In genomic region chr9:96057155-96057554, GRCh38 we compare ENCODE assay signal across 20 cellular contexts.
DNase-seq lines count a peak whose midpoint lies in the region; ATAC-seq and TF ChIP-seq lines count a peak whose summit lies in the region.
"Had no signal": no experiment of that assay in that cellular context is flagged by ENCODE, and none has a peak within 500 bp of the region (broad histone marks: within the 10 kb centered on the region; RNA-seq: fewer than 3 reads in every experiment).

No MANE protein-coding gene starts in this region.

- H3K27ac ChIP-seq in HCT116 (ENCODE audit: low read depth, low read length) = no peak overlapping the region
- H3K27ac ChIP-seq: cardiac muscle cell, epithelial cell of prostate, gastrocnemius medialis had no signal

- no peaks in the 10 kb centered on the region for H3K27me3 ChIP-seq in HCT116 (ENCODE audit: insufficient read depth, low read length)
- H3K27me3 ChIP-seq: cardiac muscle cell, gastrocnemius medialis had no signal

- H2AFZ ChIP-seq in HCT116 (ENCODE audit: low read depth, low read length, poor library complexity, severe bottlenecking) = no peak overlapping the region

- H3K9me3 Mint-ChIP-seq in activated CD8-positive, alpha-beta memory T cell treated with anti-CD3 and anti-CD28 coated beads, Interleukin-2, amount 10 ng/mL, durations not matched to agents 7 days and 5 days (ENCODE audit: low read depth) = peaks cover 10% of the 10 kb centered on the region
- no peaks in the 10 kb centered on the region for H3K9me3 Mint-ChIP-seq in effector memory CD8-positive, alpha-beta T cell

- no peaks in the 10 kb centered on the region for H3K9me2 ChIP-seq in HCT116 (ENCODE audit: insufficient read depth)

- no peak for TF ChIP-seq CTCF in HCT116 (IDR thresholded peaks at IDR 0.05 in 2 of 3, conservative IDR thresholded peaks at IDR 0.05 in 1 of 3; ENCODE audit: borderline replicate concordance in 1 of 3, insufficient read depth in 1 of 3, low read depth in 2 of 3, low read length in 2 of 3)

- RAD21 ChIA-PET in HCT116 (lab: Charles Lee; ENCODE audit: low non-redundant PET in 1 of 2, low total read pairs in 2 of 2, uncharacterized antibody in 2 of 2, unreplicated experiment in 2 of 2) = interaction anchor here in 1 of 2 experiments (0.6 kb wide), 1 partner anchor 58 kb away, joined by 5 read pairs; no protein-coding TSS in a partner anchor

- H3K9me3 ChIP-seq in HCT116 (ENCODE audit: control insufficient read depth in 1 of 2, insufficient read depth in 1 of 2, low read depth in 1 of 2, low read length in 2 of 2) = no peaks in the 10 kb centered on the region
- H3K9me3 ChIP-seq: gastrocnemius medialis had no signal

- no peak for TF ChIP-seq POLR2A in HCT116 (IDR thresholded peaks at IDR 0.05; ENCODE audit: borderline replicate concordance, extremely low read depth, insufficient read depth, insufficient read length)

- no peaks in the 10 kb centered on the region for H3K79me2 ChIP-seq in HCT116 (ENCODE audit: insufficient read depth, low read length)

- CTCF ChIA-PET in activated CD8-positive, alpha-beta memory T cell treated with anti-CD3 and anti-CD28 coated beads, Interleukin-2, amount 10 ng/mL, durations not matched to agents 7 days and 5 days (lab: Charles Lee) = interaction anchor here (0.9 to 1.0 kb wide), 2 partner anchors 9 to 18 kb away, joined by 3 to 4 read pairs; no protein-coding TSS in a partner anchor
- CTCF ChIA-PET in HCT116 (lab: Charles Lee) = no interaction called here

- intact Hi-C loops in HCT116 (cut with micrococcal nuclease) = no loop called here

- H3K27ac Mint-ChIP-seq in activated CD8-positive, alpha-beta memory T cell treated with anti-CD3 and anti-CD28 coated beads, Interleukin-2, amount 10 ng/mL, durations not matched to agents 7 days and 5 days = no peak overlapping the region
- H3K27ac Mint-ChIP-seq in effector memory CD8-positive, alpha-beta T cell = peak overlapping the region; percentile 81 to 89
- H3K27ac Mint-ChIP-seq: activated CD4-positive, alpha-beta T cell treated with anti-CD3 and anti-CD28 coated beads, Interleukin-2, amount 10 ng/mL, durations not matched to agents 7 days and 5 days had no signal

- no peak overlapping the region for H3K9ac ChIP-seq in HCT116 (ENCODE audit: low read length)

- no peak for ATAC-seq in activated CD8-positive, alpha-beta memory T cell treated with anti-CD3 and anti-CD28 coated beads, Interleukin-2, amount 10 ng/mL, durations not matched to agents 7 days and 5 days
- ATAC-seq in HCT116 (peak; percentile 42; the same call in 1 of the 2 replicates), GM18498 (IDR thresholded peaks at IDR 0.05; ENCODE audit: unreplicated experiment) (no peak)
- ATAC-seq in effector memory CD8-positive, alpha-beta T cell (replicated peaks) = peak; percentile 65
- ATAC-seq: gastrocnemius medialis; naive thymus-derived CD8-positive, alpha-beta T cell had no signal

- POLR2A ChIA-PET in HCT116 (lab: Charles Lee) = no interaction called here

- H3K4me1 ChIP-seq in HCT116 (ENCODE audit: control insufficient read depth in 1 of 2, insufficient read depth in 2 of 2, low read length in 2 of 2) = peaks cover 0 to 10% of the 10 kb centered on the region in 2 experiments; a peak in 1 of 4 replicates
- H3K4me1 ChIP-seq: gastrocnemius medialis had no signal

- peaks cover 3% of the 10 kb centered on the region for H3K36me3 Mint-ChIP-seq in activated CD8-positive, alpha-beta memory T cell treated with anti-CD3 and anti-CD28 coated beads, Interleukin-2, amount 10 ng/mL, durations not matched to agents 7 days and 5 days
- H3K36me3 Mint-ChIP-seq in effector memory CD8-positive, alpha-beta T cell (ENCODE audit: insufficient read depth) = no peaks in the 10 kb centered on the region
- H3K36me3 Mint-ChIP-seq: CD14-positive monocyte, IgD-negative memory B cell had no signal

- H3K36me3 ChIP-seq in HCT116 (ENCODE audit: control insufficient read depth in 1 of 2, insufficient read depth in 2 of 2, low read length in 2 of 2) = no peaks in the 10 kb centered on the region
- H3K36me3 ChIP-seq: cardiac muscle cell, gastrocnemius medialis had no signal

- H3K4me3 ChIP-seq in HCT116 (replicated peaks in 1 of 2; ENCODE audit: low read depth in 1 of 2, low read length in 2 of 2) = no peak overlapping the region
- H3K4me3 ChIP-seq: cardiac muscle cell, gastrocnemius medialis had no signal

- no peaks in the 10 kb centered on the region for H3K27me3 Mint-ChIP-seq in activated CD8-positive, alpha-beta memory T cell treated with anti-CD3 and anti-CD28 coated beads, Interleukin-2, amount 10 ng/mL, durations not matched to agents 7 days and 5 days
- H3K27me3 Mint-ChIP-seq in effector memory CD8-positive, alpha-beta T cell = no peaks in the 10 kb centered on the region
- H3K27me3 Mint-ChIP-seq: activated CD4-positive, alpha-beta T cell treated with anti-CD3 and anti-CD28 coated beads, Interleukin-2, amount 10 ng/mL, durations not matched to agents 7 days and 5 days; naive thymus-derived CD8-positive, alpha-beta T cell had no signal

- TF ChIP-seq RAD21 in HCT116 (IDR thresholded peaks at IDR 0.05; ENCODE audit: low read depth) = no peak

- H3K4me3 Mint-ChIP-seq in activated CD8-positive, alpha-beta memory T cell treated with anti-CD3 and anti-CD28 coated beads, Interleukin-2, amount 10 ng/mL, durations not matched to agents 7 days and 5 days = no peak overlapping the region
- H3K4me3 Mint-ChIP-seq in effector memory CD8-positive, alpha-beta T cell = no peak overlapping the region
- H3K4me3 Mint-ChIP-seq: activated CD4-positive, alpha-beta T cell treated with anti-CD3 and anti-CD28 coated beads, Interleukin-2, amount 10 ng/mL, durations not matched to agents 7 days and 5 days; CD14-positive monocyte; IgD-negative memory B cell; naive thymus-derived CD8-positive, alpha-beta T cell had no signal

- no peak overlapping the region for H3K4me2 ChIP-seq in HCT116 (ENCODE audit: low read length)

- peak; percentile 43 for DNase-seq in activated CD8-positive, alpha-beta memory T cell treated with anti-CD3 and anti-CD28 coated beads, Interleukin-2, amount 10 ng/mL, durations not matched to agents 7 days and 5 days
- no peak for DNase-seq in activated CD8-positive, alpha-beta memory T cell treated with anti-CD3 and anti-CD28 coated beads, Interleukin-2, amount 50 U/mL, for 48 hours
- DNase-seq in HCT116 (ENCODE audit: low read depth, low spot score) = no peak
- DNase-seq in effector memory CD8-positive, alpha-beta T cell = no peak
- DNase-seq in renal cortical epithelial cell (ENCODE audit: low read depth) = peak; percentile 60
- DNase-seq in NCI-H2227 (lab: John Stamatoyannopoulos, UW; ENCODE audit: unreplicated experiment) = no peak
- DNase-seq in C1 segment of cervical spinal cord (lab: John Stamatoyannopoulos, UW) = no peak
- DNase-seq: activated CD4-positive, alpha-beta T cell treated with anti-CD3 and anti-CD28 coated beads, Interleukin-2, amount 10 ng/mL, durations not matched to agents 7 days and 5 days; DMS153; gastrocnemius medialis; mesenchymal stem cell; naive thymus-derived CD8-positive, alpha-beta T cell; NCI-H1694 treated with DMSO at 0.1 percent for 48 hours; NCI-H2227 treated with DMSO at 0.1 percent for 48 hours; substantia nigra had no signal

- BruUV-seq in HCT116 (replicated peaks; lab: Mats Ljungman, UMichigan) = no TSS peak

- peaks cover 9% of the 10 kb centered on the region for H3K4me1 Mint-ChIP-seq in activated CD8-positive, alpha-beta memory T cell treated with anti-CD3 and anti-CD28 coated beads, Interleukin-2, amount 10 ng/mL, durations not matched to agents 7 days and 5 days
- peaks cover 10 to 14% of the 10 kb centered on the region in 2 donors for H3K4me1 Mint-ChIP-seq in effector memory CD8-positive, alpha-beta T cell (ENCODE audit: low read depth in 2 of 2)

- no peaks in the 10 kb centered on the region for H4K20me1 ChIP-seq in HCT116 (ENCODE audit: insufficient read depth)

TF ChIP-seq in HCT116, 20 proteins besides CTCF, POLR2A, EP300 and RAD21 (continues in another document):
- TF ChIP-seq CBX3 (IDR thresholded peaks at IDR 0.05; ENCODE audit: low read depth) (no peak), ZFX (IDR thresholded peaks at IDR 0.05) (no peak), ELF1 (IDR thresholded peaks at IDR 0.05; ENCODE audit: borderline replicate concordance, low read depth) (no peak), SIN3A (IDR thresholded peaks at IDR 0.05; ENCODE audit: low read depth) (no peak)
- TF ChIP-seq, protein P1, sequence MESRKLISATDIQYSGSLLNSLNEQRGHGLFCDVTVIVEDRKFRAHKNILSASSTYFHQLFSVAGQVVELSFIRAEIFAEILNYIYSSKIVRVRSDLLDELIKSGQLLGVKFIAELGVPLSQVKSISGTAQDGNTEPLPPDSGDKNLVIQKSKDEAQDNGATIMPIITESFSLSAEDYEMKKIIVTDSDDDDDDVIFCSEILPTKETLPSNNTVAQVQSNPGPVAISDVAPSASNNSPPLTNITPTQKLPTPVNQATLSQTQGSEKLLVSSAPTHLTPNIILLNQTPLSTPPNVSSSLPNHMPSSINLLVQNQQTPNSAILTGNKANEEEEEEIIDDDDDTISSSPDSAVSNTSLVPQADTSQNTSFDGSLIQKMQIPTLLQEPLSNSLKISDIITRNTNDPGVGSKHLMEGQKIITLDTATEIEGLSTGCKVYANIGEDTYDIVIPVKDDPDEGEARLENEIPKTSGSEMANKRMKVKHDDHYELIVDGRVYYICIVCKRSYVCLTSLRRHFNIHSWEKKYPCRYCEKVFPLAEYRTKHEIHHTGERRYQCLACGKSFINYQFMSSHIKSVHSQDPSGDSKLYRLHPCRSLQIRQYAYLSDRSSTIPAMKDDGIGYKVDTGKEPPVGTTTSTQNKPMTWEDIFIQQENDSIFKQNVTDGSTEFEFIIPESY (IDR thresholded peaks at IDR 0.05; ENCODE audit: extremely low read depth, insufficient replicate concordance, low read length) = no peak

Comparison
In these comparisons a context has a peak if more than half of its experiments do, and no peak if none do; other contexts are left out.
1. DNase-seq: peak in activated CD8-positive, alpha-beta memory T cell treated with anti-CD3 and anti-CD28 coated beads, Interleukin-2, amount 10 ng/mL, durations not matched to agents 7 days and 5 days (single experiment) and renal cortical epithelial cell (single experiment); none in activated CD8-positive, alpha-beta memory T cell treated with anti-CD3 and anti-CD28 coated beads, Interleukin-2, amount 50 U/mL, for 48 hours (single experiment), HCT116 (single experiment), effector memory CD8-positive, alpha-beta T cell (0 of 3), NCI-H2227 (single experiment) and C1 segment of cervical spinal cord (0 of 14).
2. ATAC-seq: peak in HCT116 (single experiment) and effector memory CD8-positive, alpha-beta T cell (single experiment); none in activated CD8-positive, alpha-beta memory T cell treated with anti-CD3 and anti-CD28 coated beads, Interleukin-2, amount 10 ng/mL, durations not matched to agents 7 days and 5 days (single experiment) and GM18498 (single experiment).